1 cellular context compared by ENCODE assay signal in genomic region chr11:57356179-57356757, GRCh38.
TF ChIP-seq lines count a peak whose summit lies in the region.

No MANE protein-coding gene starts in this region.

TF ChIP-seq in GM12878, 131 proteins besides CTCF, POLR2A, EP300 and RAD21:
- TF ChIP-seq ZNF217 (IDR thresholded peaks at IDR 0.05) (no peak), HDAC2 (IDR thresholded peaks at IDR 0.05) (no peak), PKNOX1 (IDR thresholded peaks at IDR 0.05) (peak; percentile 51; the same call in 1 of the 2 replicates), CEBPB (IDR thresholded peaks at IDR 0.05; ENCODE audit: borderline replicate concordance in 1 of 2, low read depth in 2 of 2, low read length in 2 of 2) (no peak)
TF ChIP-seq in GM12878: peak in this region for 1.
